Comparison of ENCODE assay signal across 25 cellular contexts in genomic region chr2:11179899-11180298, GRCh38.
"Had no signal": no experiment of that assay in that cellular context is flagged by ENCODE, and none has a peak within 500 bp of the region (broad histone marks: within the 10 kb centered on the region; RNA-seq: fewer than 3 reads in every experiment).

No MANE protein-coding gene starts in this region.

- H3K4me1 ChIP-seq: colonic mucosa had no signal

- H3K27ac ChIP-seq: colonic mucosa, SJCRH30, SK-N-MC had no signal

- DNase-seq: activated CD4-positive, alpha-beta memory T cell treated with anti-CD3 and anti-CD28 coated beads for 36 hours; activated CD4-positive, alpha-beta T cell treated with anti-CD3 and anti-CD28 coated beads, Interleukin-2, amount 50 U/mL, for 1 hour; activated CD8-positive, alpha-beta memory T cell treated with anti-CD3 and anti-CD28 coated beads for 24 hours; activated CD8-positive, alpha-beta memory T cell treated with anti-CD3 and anti-CD28 coated beads, Interleukin-2, amount 10 ng/mL, durations not matched to agents 7 days and 5 days; activated CD8-positive, alpha-beta memory T cell treated with anti-CD3 and anti-CD28 coated beads, Interleukin-2, amount 50 U/mL, for 48 hours; activated effector memory CD4-positive, alpha-beta T cell treated with Interleukin-2 at 50 U/mL for 16 hours; activated naive CD4-positive, alpha-beta T cell treated with anti-CD3 and anti-CD28 coated beads, Interleukin-2, amount 50 U/mL, for 16 hours; activated naive CD8-positive, alpha-beta T cell treated with anti-CD3 and anti-CD28 coated beads, Interleukin-2, amount 10 ng/mL, durations not matched to agents 7 days and 5 days; activated T-cell treated with anti-CD3 and anti-CD28 coated beads, Interleukin-2, amount 50 U/mL, for 48 hours; amygdala; central memory CD4-positive, alpha-beta T cell; colonic mucosa; NCI-H1105; NCI-H1417 treated with DMSO at 0.1 percent for 48 hours; NCI-H187 treated with DMSO at 0.1 percent for 48 hours; NCI-H2081 treated with DMSO at 0.1 percent for 48 hours; NCI-H226; NCI-H446 treated with DMSO at 0.1 percent for 48 hours; NCI-H524; SHP77; SJCRH30; T1000 had no signal

- FAIRE-seq: bronchial epithelial cell had no signal

- H3K4me3 Mint-ChIP-seq: activated CD4-positive, alpha-beta memory T cell treated with anti-CD3 and anti-CD28 coated beads for 36 hours; activated CD8-positive, alpha-beta memory T cell treated with anti-CD3 and anti-CD28 coated beads, Interleukin-2, amount 10 ng/mL, durations not matched to agents 7 days and 5 days; activated naive CD8-positive, alpha-beta T cell treated with anti-CD3 and anti-CD28 coated beads, Interleukin-2, amount 10 ng/mL, durations not matched to agents 7 days and 5 days; brain had no signal

- H3K27ac Mint-ChIP-seq: activated CD4-positive, alpha-beta memory T cell treated with anti-CD3 and anti-CD28 coated beads for 36 hours; activated CD8-positive, alpha-beta memory T cell treated with anti-CD3 and anti-CD28 coated beads, Interleukin-2, amount 10 ng/mL, durations not matched to agents 7 days and 5 days; activated naive CD8-positive, alpha-beta T cell treated with anti-CD3 and anti-CD28 coated beads, Interleukin-2, amount 10 ng/mL, durations not matched to agents 7 days and 5 days; brain had no signal

- H3K4me3 ChIP-seq: colonic mucosa, SJCRH30, SK-N-MC had no signal

- H3K27me3 ChIP-seq: colonic mucosa, SJCRH30 had no signal

- H3K36me3 Mint-ChIP-seq: activated CD4-positive, alpha-beta memory T cell treated with anti-CD3 and anti-CD28 coated beads for 36 hours; activated naive CD8-positive, alpha-beta T cell treated with anti-CD3 and anti-CD28 coated beads, Interleukin-2, amount 10 ng/mL, durations not matched to agents 7 days and 5 days had no signal

- H3K9me3 ChIP-seq: colonic mucosa, SJCRH30 had no signal

- ATAC-seq: activated CD8-positive, alpha-beta memory T cell treated with anti-CD3 and anti-CD28 coated beads, Interleukin-2, amount 10 ng/mL, durations not matched to agents 7 days and 5 days had no signal

- H3K9me3 Mint-ChIP-seq: activated CD4-positive, alpha-beta memory T cell treated with anti-CD3 and anti-CD28 coated beads for 36 hours; activated naive CD8-positive, alpha-beta T cell treated with anti-CD3 and anti-CD28 coated beads, Interleukin-2, amount 10 ng/mL, durations not matched to agents 7 days and 5 days; brain had no signal

- H3K27me3 Mint-ChIP-seq: activated CD4-positive, alpha-beta memory T cell treated with anti-CD3 and anti-CD28 coated beads for 36 hours; activated CD8-positive, alpha-beta memory T cell treated with anti-CD3 and anti-CD28 coated beads, Interleukin-2, amount 10 ng/mL, durations not matched to agents 7 days and 5 days; activated naive CD8-positive, alpha-beta T cell treated with anti-CD3 and anti-CD28 coated beads, Interleukin-2, amount 10 ng/mL, durations not matched to agents 7 days and 5 days; brain had no signal
